ENCODE assay signal across 1 cellular context in genomic region chr11:134349109-134349801, GRCh38.
TF ChIP-seq lines count a peak whose summit lies in the region.

No MANE protein-coding gene starts in this region.

TF ChIP-seq in WTC11, 78 proteins besides CTCF, POLR2A, EP300 and RAD21 (continued from another document):
- TF ChIP-seq E2F4 (CRISPR knock-in tag; IDR thresholded peaks at IDR 0.05; ENCODE audit: borderline replicate concordance, low read depth), result no peak
- no peak for TF ChIP-seq NR1H2 (CRISPR knock-in tag; IDR thresholded peaks at IDR 0.05)
- TF ChIP-seq FOXP1 (CRISPR knock-in tag; IDR thresholded peaks at IDR 0.05; ENCODE audit: borderline replicate concordance), result no peak
